In the genomic region with DNA sequence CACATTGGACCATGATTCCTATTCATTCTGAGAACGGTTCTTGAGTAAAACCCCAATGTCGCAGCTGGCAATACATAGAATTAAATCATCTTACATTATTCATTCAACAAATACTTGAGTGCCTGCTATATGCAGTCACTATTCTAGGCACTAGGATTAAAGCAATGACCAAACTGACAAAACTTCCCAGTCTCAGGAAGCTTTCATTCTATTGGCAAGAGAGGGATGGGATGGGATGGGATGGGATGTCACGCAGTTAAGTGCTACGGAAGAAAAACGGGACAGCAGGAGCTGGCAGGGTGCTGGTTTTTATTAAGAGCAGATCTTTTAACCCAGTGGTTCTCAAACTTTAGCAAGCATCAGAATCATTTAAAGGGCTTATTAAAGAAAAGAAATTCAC, we compare ENCODE assay signal across 14 cellular contexts. TPM values are rescaled to one million over a fixed set of nuclear protein-coding genes. Genes with fewer than 3 reads are reported as not detected.
DNase-seq lines count a peak whose midpoint lies in the region; ATAC-seq and TF ChIP-seq lines count a peak whose summit lies in the region.
"Had no signal": no experiment of that assay in that cellular context is flagged by ENCODE, and none has a peak within 500 bp of the region (broad histone marks: within the 10 kb centered on the region; RNA-seq: fewer than 3 reads in every experiment).

No MANE protein-coding gene starts in this region.

- peak; percentile 46 for DNase-seq in H9
- no peak for DNase-seq in body of pancreas
- no peak for DNase-seq in DMS53 (lab: John Stamatoyannopoulos, UW)
- no peak for DNase-seq in NCI-H526 treated with DMSO at 0.1 percent for 48 hours (lab: John Stamatoyannopoulos, UW)
- DNase-seq: activated effector memory CD4-positive, alpha-beta T cell treated with Interleukin-2 at 50 U/mL for 16 hours; NCI-H2029 treated with DMSO at 0.1 percent for 48 hours; stimulated activated CD4-positive, alpha-beta T cell treated with anti-CD3 and anti-CD28 coated beads, Interleukin-12 subunit alpha, Interleukin-12 subunit beta, amount 100 ng/mL, for 4 hours; uterus had no signal

- peak overlapping the region in 2 of 10 experiments; percentile 5 to 32; a peak in 2 of 20 replicates for H3K4me3 ChIP-seq in BLaER1 treated with 17β-estradiol and CSF1 and Interleukin-3, amounts not matched to agents 10 nM and 100 nM
- H3K4me3 ChIP-seq in body of pancreas (no peak overlapping the region), mucosa of rectum (ENCODE audit: low read length in 2 of 2) (peak overlapping the region; percentile 33 to 84)
- H3K4me3 ChIP-seq: uterus had no signal

- TF ChIP-seq CTCF in H9 (conservative IDR thresholded peaks at IDR 0.05) = no peak
- no peak for TF ChIP-seq CTCF in body of pancreas (IDR thresholded peaks at IDR 0.05)

- H2BK15ac ChIP-seq in H9 (ENCODE audit: low read depth, low read length) = no peak overlapping the region

- H2BK12ac ChIP-seq in H9 (ENCODE audit: insufficient read length, low read depth, low read length) = no peak overlapping the region

- no peak overlapping the region for H3T11ph ChIP-seq in H9 (ENCODE audit: low read length)

- no peak overlapping the region for H2AK5ac ChIP-seq in H9 (ENCODE audit: insufficient read length, low read length)

- H3K4me3 Mint-ChIP-seq in H9 = peak overlapping the region; percentile 83 to 96
- H3K4me3 Mint-ChIP-seq: dendritic cell treated with granulocyte-macrophage colony-stimulating factor and Interleukin-4, amounts not matched to agents 40 ng/mL and 50 ng/mL, for 4 days had no signal

- H3K27me3 ChIP-seq in BLaER1 treated with 17β-estradiol and CSF1 and Interleukin-3, amounts not matched to agents 10 nM and 100 nM = no peaks in the 10 kb centered on the region
- H3K27me3 ChIP-seq in H9 (ENCODE audit: insufficient read depth, low read length) = no peaks in the 10 kb centered on the region
- H3K27me3 ChIP-seq in body of pancreas = no peaks in the 10 kb centered on the region
- H3K27me3 ChIP-seq in mucosa of rectum (ENCODE audit: control insufficient read depth in 2 of 2, insufficient read depth in 2 of 2, low read length in 2 of 2) = no peaks in the 10 kb centered on the region
- H3K27me3 ChIP-seq: uterus had no signal

- H2BK120ac ChIP-seq in H9 (ENCODE audit: low read depth, low read length, poor library complexity, severe bottlenecking) = no peak overlapping the region

- H3K9ac ChIP-seq in BLaER1 treated with 17β-estradiol and CSF1 and Interleukin-3, amounts not matched to agents 10 nM and 100 nM = peak overlapping the region in 8 of 11 experiments; percentile 10 to 61 (median 40); a peak in 6 of 22 replicates
- no peak overlapping the region for H3K9ac ChIP-seq in H9 (ENCODE audit: extremely low read depth, insufficient read length, low read length)
- H3K9ac ChIP-seq in mucosa of rectum (ENCODE audit: low read depth in 1 of 2, low read length in 2 of 2) = peak overlapping the region; percentile 18 to 58

- H3K23ac ChIP-seq in H9 (ENCODE audit: insufficient read length, low read depth, low read length) = no peak overlapping the region

- no peak overlapping the region for H3K56ac ChIP-seq in H9 (ENCODE audit: insufficient read length, low read depth, low read length)

- H2BK20ac ChIP-seq in H9 (ENCODE audit: low read depth, low read length, poor library complexity, severe bottlenecking) = no peak overlapping the region

- H2AFZ ChIP-seq in H9 (ENCODE audit: low read length) = no peak overlapping the region

- WGBS in H9 (ENCODE audit: extremely low coverage, insufficient read length, low lambda C conversion rate) = no CpG with 5 or more reads among the region's 5 CpGs
- WGBS in body of pancreas, 2 donors = 79 to 85% methylated on average over 5 of the region's 5 CpGs

- H4K8ac ChIP-seq in H9 (replicated peaks; ENCODE audit: insufficient read length, low read depth, low read length) = no peak overlapping the region

- TF ChIP-seq POLR2A in body of pancreas (IDR thresholded peaks at IDR 0.05) = no peak

- H3K27ac ChIP-seq in BLaER1 treated with 17β-estradiol and CSF1 and Interleukin-3, amounts not matched to agents 10 nM and 100 nM = peak overlapping the region in 6 of 11 experiments; percentile 23 to 52 (median 41); a peak in 10 of 22 replicates
- peak overlapping the region; percentile 96 for H3K27ac ChIP-seq in H9 (ENCODE audit: insufficient read length, low read depth, low read length)
- peak overlapping the region in 3 of 4 donors; percentile 92 to 95 (median 94) for H3K27ac ChIP-seq in body of pancreas
- H3K27ac ChIP-seq in mucosa of rectum (ENCODE audit: low read depth in 2 of 2, low read length in 2 of 2) = peak overlapping the region; percentile 91 to 96
- H3K27ac ChIP-seq: uterus had no signal

- no peak overlapping the region for H3K18ac ChIP-seq in H9 (ENCODE audit: insufficient read length, low read depth, low read length)

- H3K79me2 ChIP-seq in H9 (ENCODE audit: insufficient read depth, low read length) = peaks cover 19% of the 10 kb centered on the region; the same call in 1 of the 2 replicates

- H3K9me3 ChIP-seq in BLaER1 treated with 17β-estradiol and CSF1 and Interleukin-3, amounts not matched to agents 10 nM and 100 nM (replicated peaks in 1 of 11) = 0 out of 22 replicates have a peak, but pooled peaks cover 0 to 7% (median 0%) of the 10 kb centered on the region in 11 experiments
- H3K9me3 ChIP-seq in H9 (ENCODE audit: control insufficient read depth, low read depth, low read length) (no peaks in the 10 kb centered on the region), body of pancreas (no peaks in the 10 kb centered on the region), mucosa of rectum (ENCODE audit: control insufficient read depth in 2 of 2, low read length in 2 of 2) (no peaks in the 10 kb centered on the region)
- H3K9me3 ChIP-seq: uterus had no signal

- H3K9me3 Mint-ChIP-seq in H9 = no peaks in the 10 kb centered on the region
- H3K9me3 Mint-ChIP-seq: dendritic cell treated with granulocyte-macrophage colony-stimulating factor and Interleukin-4, amounts not matched to agents 40 ng/mL and 50 ng/mL, for 4 days had no signal

- H3K23me2 ChIP-seq in H9 (ENCODE audit: insufficient read length, low read depth, low read length, poor library complexity, severe bottlenecking) = no peaks in the 10 kb centered on the region

- no peak for ATAC-seq in body of pancreas
- ATAC-seq in GM21717 (IDR thresholded peaks at IDR 0.05; ENCODE audit: unreplicated experiment) = no peak
- ATAC-seq in HG03439 (IDR thresholded peaks at IDR 0.05; ENCODE audit: unreplicated experiment) = no peak
- ATAC-seq: stimulated activated naive CD8-positive, alpha-beta T cell treated with anti-CD3 and anti-CD28 coated beads, Interleukin-15, Interleukin-2, amounts not matched to agents 100 U/mL and 50 U/mL, for 24 hours had no signal

- H4K5ac ChIP-seq in H9 (ENCODE audit: insufficient read length, low read depth, low read length) = no peak overlapping the region

- peaks cover 0 to 2% (median 0%) of the 10 kb centered on the region in 3 experiments; a peak in 2 of 7 replicates for H3K36me3 Mint-ChIP-seq in H9 (ENCODE audit: insufficient read depth in 1 of 3, low read depth in 3 of 3)

- peaks cover 59 to 64% of the 10 kb centered on the region in 2 experiments for H3K4me1 Mint-ChIP-seq in H9

- no peak overlapping the region for H3K4ac ChIP-seq in H9 (ENCODE audit: low read depth, low read length)

- intact Hi-C loops in body of pancreas (cut with DNase I) = no loop called here

- H3K4me2 ChIP-seq in BLaER1 treated with 17β-estradiol and CSF1 and Interleukin-3, amounts not matched to agents 10 nM and 100 nM = peak overlapping the region; percentile 79 to 93 (median 87)
- H3K4me2 ChIP-seq in H9 (ENCODE audit: insufficient read depth, insufficient read length, low read length) = peak overlapping the region; percentile 86

- H2BK5ac ChIP-seq in H9 (ENCODE audit: insufficient read length, low read length) = no peak overlapping the region

- peak overlapping the region; percentile 79 to 98 (median 88); a peak in 6 of 7 replicates for H3K27ac Mint-ChIP-seq in H9
- H3K27ac Mint-ChIP-seq: dendritic cell treated with granulocyte-macrophage colony-stimulating factor and Interleukin-4, amounts not matched to agents 40 ng/mL and 50 ng/mL, for 4 days had no signal

- no peaks in the 10 kb centered on the region for H3K79me1 ChIP-seq in H9 (ENCODE audit: insufficient read depth, low read depth, low read length, poor library complexity, severe bottlenecking)

- no peak overlapping the region for H4K91ac ChIP-seq in H9 (ENCODE audit: insufficient read length, low read depth, low read length)

- H3K4me1 ChIP-seq in BLaER1 treated with 17β-estradiol and CSF1 and Interleukin-3, amounts not matched to agents 10 nM and 100 nM = peaks cover 29 to 44% (median 33%) of the 10 kb centered on the region in 10 experiments
- H3K4me1 ChIP-seq in H9 (ENCODE audit: insufficient read depth, low read length) = peaks cover 23% of the 10 kb centered on the region; the same call in 1 of the 2 replicates
- H3K4me1 ChIP-seq in body of pancreas = peaks cover 36% of the 10 kb centered on the region
- peaks cover 49 to 61% of the 10 kb centered on the region in 2 donors for H3K4me1 ChIP-seq in mucosa of rectum (ENCODE audit: control insufficient read depth in 2 of 2, insufficient read depth in 2 of 2, low read length in 2 of 2)
- H3K4me1 ChIP-seq: uterus had no signal

- no peaks in the 10 kb centered on the region; a peak in 1 of 22 replicates for H4K20me1 ChIP-seq in BLaER1 treated with 17β-estradiol and CSF1 and Interleukin-3, amounts not matched to agents 10 nM and 100 nM
- no peaks in the 10 kb centered on the region for H4K20me1 ChIP-seq in H9 (ENCODE audit: control insufficient read depth, insufficient read depth, insufficient read length)

- no peak overlapping the region for H3K14ac ChIP-seq in H9 (ENCODE audit: insufficient read depth, low read length)

- no peaks in the 10 kb centered on the region for H3K27me3 Mint-ChIP-seq in H9 (ENCODE audit: low read depth)

- H3K36me3 ChIP-seq in BLaER1 treated with 17β-estradiol and CSF1 and Interleukin-3, amounts not matched to agents 10 nM and 100 nM = peaks cover 0 to 8% (median 0%) of the 10 kb centered on the region in 11 experiments; a peak in 3 of 22 replicates
- H3K36me3 ChIP-seq in body of pancreas (replicated peaks in 1 of 2; ENCODE audit: insufficient read depth in 1 of 2, low read depth in 2 of 2) = no peaks in the 10 kb centered on the region
- no peaks in the 10 kb centered on the region for H3K36me3 ChIP-seq in mucosa of rectum (ENCODE audit: control insufficient read depth in 2 of 2, insufficient read depth in 2 of 2, low read length in 2 of 2)
- H3K36me3 ChIP-seq: uterus had no signal

RNA-seq across cellular contexts. Expression of gene PAK1, which starts 2.9 kb away (rescaled TPM):
- total RNA-seq in H9 (2021) (120 and 122 TPM in 2 replicates), body of pancreas (10 to 100 TPM; 14.5 to 65.6 TPM)

Comparison
In these comparisons a context has a peak if more than half of its experiments do, and no peak if none do; other contexts are left out.
1. H3K27ac ChIP-seq: peak in every context shown above with its lines; median percentile 96 in H9; 94 in body of pancreas; 94 in mucosa of rectum; 41 in BLaER1 treated with 17β-estradiol and CSF1 and Interleukin-3, amounts not matched to agents 10 nM and 100 nM.
2. H3K4me3 ChIP-seq: peak in mucosa of rectum (2 of 2); none in body of pancreas (0 of 2).